ENCODE assay signal across 10 cellular contexts in genomic region chr3:143895805-143896204, GRCh38. TPM values are rescaled to one million over a fixed set of nuclear protein-coding genes. Genes with fewer than 3 reads are reported as not detected.
A peak's percentile ranks its signal among the peaks of the same experiment; 100 is the strongest.
DNase-seq lines count a peak whose midpoint lies in the region; ATAC-seq and TF ChIP-seq lines count a peak whose summit lies in the region.
"Had no signal": no experiment of that assay in that cellular context is flagged by ENCODE, and none has a peak within 500 bp of the region (broad histone marks: within the 10 kb centered on the region; RNA-seq: fewer than 3 reads in every experiment).

No MANE protein-coding gene starts in this region.

- WGBS in H9 (ENCODE audit: extremely low coverage, insufficient read length, low lambda C conversion rate) = no CpG with 5 or more reads among the region's 1 CpG

- no peak overlapping the region for H4K5ac ChIP-seq in H9 (ENCODE audit: insufficient read length, low read depth, low read length)

- no peak overlapping the region for H3K27ac Mint-ChIP-seq in H9
- no peak overlapping the region for H3K27ac Mint-ChIP-seq in activated CD4-positive, alpha-beta T cell treated with anti-CD3 and anti-CD28 coated beads, Interleukin-2, amount 10 ng/mL, durations not matched to agents 7 days and 5 days
- no peak overlapping the region for H3K27ac Mint-ChIP-seq in activated CD4-positive, alpha-beta memory T cell treated with anti-CD3 and anti-CD28 coated beads for 36 hours

- H3K4me3 ChIP-seq in fibroblast of villous mesenchyme (ENCODE audit: low read depth, low read length) = no peak overlapping the region

- DNase-seq in AG09319 (ENCODE audit: extremely low read depth, low read depth) = no peak
- no peak for DNase-seq in H9
- peak; percentile 68 for DNase-seq in OCI-M1 (lab: John Stamatoyannopoulos, UW)
- DNase-seq in fibroblast of villous mesenchyme (ENCODE audit: low read depth) = peak; percentile 21
- no peak for DNase-seq in activated CD4-positive, alpha-beta T cell treated with anti-CD3 and anti-CD28 coated beads, Interleukin-2, amount 10 ng/mL, durations not matched to agents 7 days and 5 days
- no peak for DNase-seq in activated CD4-positive, alpha-beta memory T cell treated with anti-CD3 and anti-CD28 coated beads for 36 hours
- DNase-seq: islet precursor cell, SIG-M5 had no signal

- TF ChIP-seq CTCF in AG09319 (IDR thresholded peaks at IDR 0.05; ENCODE audit: low read depth, low read length) = peak; percentile 21
- TF ChIP-seq CTCF in H9 (conservative IDR thresholded peaks at IDR 0.05) = peak; percentile 50; the same call in 2 of the 3 replicates
- peak; percentile 31 for TF ChIP-seq CTCF in fibroblast of villous mesenchyme (IDR thresholded peaks at IDR 0.05; ENCODE audit: insufficient read depth, low read depth, low read length)

- no peak overlapping the region for H2BK120ac ChIP-seq in H9 (ENCODE audit: low read depth, low read length, poor library complexity, severe bottlenecking)

- H3K4ac ChIP-seq in H9 (ENCODE audit: low read depth, low read length) = no peak overlapping the region

- no peaks in the 10 kb centered on the region for H3K23me2 ChIP-seq in H9 (ENCODE audit: insufficient read length, low read depth, low read length, poor library complexity, severe bottlenecking)

- no peaks in the 10 kb centered on the region for H3K36me3 Mint-ChIP-seq in H9 (ENCODE audit: insufficient read depth in 1 of 3, low read depth in 3 of 3)
- H3K36me3 Mint-ChIP-seq in activated CD4-positive, alpha-beta T cell treated with anti-CD3 and anti-CD28 coated beads, Interleukin-2, amount 10 ng/mL, durations not matched to agents 7 days and 5 days (ENCODE audit: low read depth) = no peaks in the 10 kb centered on the region
- H3K36me3 Mint-ChIP-seq in activated CD4-positive, alpha-beta memory T cell treated with anti-CD3 and anti-CD28 coated beads for 36 hours = no peaks in the 10 kb centered on the region

- no peak overlapping the region for H2BK20ac ChIP-seq in H9 (ENCODE audit: low read depth, low read length, poor library complexity, severe bottlenecking)

- H3K4me2 ChIP-seq in H9 (ENCODE audit: insufficient read depth, insufficient read length, low read length) = no peak overlapping the region

- no peak overlapping the region for H3K27ac ChIP-seq in H9 (ENCODE audit: insufficient read length, low read depth, low read length)

- H4K8ac ChIP-seq in H9 (replicated peaks; ENCODE audit: insufficient read length, low read depth, low read length) = no peak overlapping the region

- H3K56ac ChIP-seq in H9 (ENCODE audit: insufficient read length, low read depth, low read length) = no peak overlapping the region

- H3K27me3 Mint-ChIP-seq in H9 (ENCODE audit: low read depth) = peaks cover 2% of the 10 kb centered on the region; the same call in 1 of the 2 replicates
- H3K27me3 Mint-ChIP-seq in activated CD4-positive, alpha-beta T cell treated with anti-CD3 and anti-CD28 coated beads, Interleukin-2, amount 10 ng/mL, durations not matched to agents 7 days and 5 days = peaks cover 4% of the 10 kb centered on the region
- peaks cover 1% of the 10 kb centered on the region for H3K27me3 Mint-ChIP-seq in activated CD4-positive, alpha-beta memory T cell treated with anti-CD3 and anti-CD28 coated beads for 36 hours

- no peaks in the 10 kb centered on the region for H3K4me1 ChIP-seq in H9 (ENCODE audit: insufficient read depth, low read length)

- no peak overlapping the region for H2BK5ac ChIP-seq in H9 (ENCODE audit: insufficient read length, low read length)

- CTCF ChIA-PET in activated CD4-positive, alpha-beta T cell treated with anti-CD3 and anti-CD28 coated beads, Interleukin-2, amount 10 ng/mL, durations not matched to agents 7 days and 5 days (lab: Charles Lee) = no interaction called here
- CTCF ChIA-PET in activated CD4-positive, alpha-beta memory T cell treated with anti-CD3 and anti-CD28 coated beads for 36 hours (lab: Charles Lee) = interaction anchor here (1.1 to 1.4 kb wide), 5 partner anchors 9 to 76 kb away, joined by 3 to 4 read pairs (median 3); partner anchors contain the start of gene DIPK2A

- no peaks in the 10 kb centered on the region; the same call in 1 of the 2 replicates for H3K27me3 ChIP-seq in H9 (ENCODE audit: insufficient read depth, low read length)

- H2AK5ac ChIP-seq in H9 (ENCODE audit: insufficient read length, low read length) = no peak overlapping the region

- no peak overlapping the region for H3K23ac ChIP-seq in H9 (ENCODE audit: insufficient read length, low read depth, low read length)

- H3K9me3 Mint-ChIP-seq in H9 = no peaks in the 10 kb centered on the region
- H3K9me3 Mint-ChIP-seq in activated CD4-positive, alpha-beta T cell treated with anti-CD3 and anti-CD28 coated beads, Interleukin-2, amount 10 ng/mL, durations not matched to agents 7 days and 5 days = no peaks in the 10 kb centered on the region
- H3K9me3 Mint-ChIP-seq in activated CD4-positive, alpha-beta memory T cell treated with anti-CD3 and anti-CD28 coated beads for 36 hours = no peaks in the 10 kb centered on the region

- H3K14ac ChIP-seq in H9 (ENCODE audit: insufficient read depth, low read length) = no peak overlapping the region

- H4K20me1 ChIP-seq in H9 (ENCODE audit: control insufficient read depth, insufficient read depth, insufficient read length) = no peaks in the 10 kb centered on the region

- H2BK12ac ChIP-seq in H9 (ENCODE audit: insufficient read length, low read depth, low read length) = no peak overlapping the region

- H4K91ac ChIP-seq in H9 (ENCODE audit: insufficient read length, low read depth, low read length) = no peak overlapping the region

- POLR2A ChIA-PET in activated CD4-positive, alpha-beta T cell treated with anti-CD3 and anti-CD28 coated beads, Interleukin-2, amount 10 ng/mL, durations not matched to agents 7 days and 5 days (lab: Charles Lee) = no interaction called here
- POLR2A ChIA-PET in activated CD4-positive, alpha-beta memory T cell treated with anti-CD3 and anti-CD28 coated beads for 36 hours (lab: Charles Lee) = no interaction called here

- H3K4me3 Mint-ChIP-seq in H9 = no peak overlapping the region
- no peak overlapping the region for H3K4me3 Mint-ChIP-seq in activated CD4-positive, alpha-beta T cell treated with anti-CD3 and anti-CD28 coated beads, Interleukin-2, amount 10 ng/mL, durations not matched to agents 7 days and 5 days
- H3K4me3 Mint-ChIP-seq in activated CD4-positive, alpha-beta memory T cell treated with anti-CD3 and anti-CD28 coated beads for 36 hours = no peak overlapping the region

- H2BK15ac ChIP-seq in H9 (ENCODE audit: low read depth, low read length) = no peak overlapping the region

- no peak overlapping the region for H2AFZ ChIP-seq in H9 (ENCODE audit: low read length)

- peaks cover 3 to 5% of the 10 kb centered on the region in 2 experiments; a peak in 1 of 4 replicates for H3K4me1 Mint-ChIP-seq in H9
- H3K4me1 Mint-ChIP-seq in activated CD4-positive, alpha-beta T cell treated with anti-CD3 and anti-CD28 coated beads, Interleukin-2, amount 10 ng/mL, durations not matched to agents 7 days and 5 days = no peaks in the 10 kb centered on the region
- no peaks in the 10 kb centered on the region for H3K4me1 Mint-ChIP-seq in activated CD4-positive, alpha-beta memory T cell treated with anti-CD3 and anti-CD28 coated beads for 36 hours (ENCODE audit: low read depth)

- no peak overlapping the region for H3K18ac ChIP-seq in H9 (ENCODE audit: insufficient read length, low read depth, low read length)

- intact Hi-C loops in activated CD4-positive, alpha-beta memory T cell treated with anti-CD3 and anti-CD28 coated beads for 36 hours (cut with micrococcal nuclease) = no loop called here

- H3K9me3 ChIP-seq in H9 (ENCODE audit: control insufficient read depth, low read depth, low read length) = no peaks in the 10 kb centered on the region

- no peak overlapping the region for H3K9ac ChIP-seq in H9 (ENCODE audit: extremely low read depth, insufficient read length, low read length)

- no peak for ATAC-seq in HG03139 (IDR thresholded peaks at IDR 0.05; ENCODE audit: unreplicated experiment)
- ATAC-seq in GM19351 (IDR thresholded peaks at IDR 0.05; ENCODE audit: unreplicated experiment) = no peak

- H3K79me1 ChIP-seq in H9 (ENCODE audit: insufficient read depth, low read depth, low read length, poor library complexity, severe bottlenecking) = no peaks in the 10 kb centered on the region

- H3T11ph ChIP-seq in H9 (ENCODE audit: low read length) = no peak overlapping the region

- H3K79me2 ChIP-seq in H9 (ENCODE audit: insufficient read depth, low read length) = no peaks in the 10 kb centered on the region

RNA-seq across cellular contexts. Expression of gene SLC9A9, which starts 47.5 kb away (rescaled TPM):
- 0.35 and 0.48 TPM in 2 replicates for total RNA-seq in H9 (2021)
- total RNA-seq in fibroblast of villous mesenchyme = 2.9 and 3.5 TPM in 2 replicates
- total RNA-seq in activated CD4-positive, alpha-beta T cell treated with anti-CD3 and anti-CD28 coated beads, Interleukin-2, amount 10 ng/mL, durations not matched to agents 7 days and 5 days = 10 to 100 TPM; 13.8 to 16.4 TPM
- total RNA-seq in activated CD4-positive, alpha-beta memory T cell treated with anti-CD3 and anti-CD28 coated beads for 36 hours = 1 to 10 TPM; 1.3 to 1.6 TPM

Comparison
In these comparisons a context has a peak if more than half of its experiments do, and no peak if none do; other contexts are left out.
1. DNase-seq: peak in OCI-M1 (single experiment) and fibroblast of villous mesenchyme (single experiment); none in AG09319 (single experiment), H9 (single experiment), activated CD4-positive, alpha-beta T cell treated with anti-CD3 and anti-CD28 coated beads, Interleukin-2, amount 10 ng/mL, durations not matched to agents 7 days and 5 days (single experiment) and activated CD4-positive, alpha-beta memory T cell treated with anti-CD3 and anti-CD28 coated beads for 36 hours (single experiment).
2. Peak in every context shown above with its lines, with median percentiles within 50 percentile points of each other: CTCF ChIP-seq.